Comparison of ENCODE assay signal across 8 cellular contexts in the genomic region with DNA sequence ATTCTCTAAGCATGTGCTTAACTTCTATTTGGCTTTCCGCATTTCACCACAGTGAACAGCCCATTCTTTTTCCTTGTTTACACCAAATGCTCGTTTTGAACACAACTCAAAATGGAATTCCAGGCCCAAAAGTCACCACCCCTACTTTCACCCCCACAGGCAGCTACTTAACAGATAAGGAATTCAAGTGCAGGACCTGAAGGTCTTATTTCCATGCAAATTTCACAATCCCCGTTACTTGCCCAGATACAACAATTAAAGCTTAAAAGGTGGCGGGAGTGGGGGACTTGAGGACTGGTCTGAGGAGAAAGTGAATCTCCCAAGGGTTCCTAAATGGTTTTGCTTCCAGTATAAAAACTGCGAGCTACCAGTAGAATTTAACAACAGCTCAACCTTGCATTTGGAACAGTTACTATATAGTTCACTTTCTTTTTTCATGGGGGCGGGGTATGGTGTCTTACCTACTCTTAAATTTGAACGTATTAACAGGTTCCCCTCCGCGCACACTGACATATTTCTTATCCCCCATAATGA. TPM values are rescaled to one million over a fixed set of nuclear protein-coding genes. Genes with fewer than 3 reads are reported as not detected.
A peak's percentile ranks its signal among the peaks of the same experiment; 100 is the strongest.
DNase-seq lines count a peak whose midpoint lies in the region; ATAC-seq and FAIRE-seq lines count a peak whose summit lies in the region.

No MANE protein-coding gene starts in this region.

- H3K27ac Mint-ChIP-seq in activated naive CD8-positive, alpha-beta T cell treated with anti-CD3 and anti-CD28 coated beads, Interleukin-2, amount 10 ng/mL, durations not matched to agents 7 days and 5 days: peak overlapping the region; percentile 90
- peak overlapping the region; percentile 81 for H3K27ac Mint-ChIP-seq in stimulated activated memory B cell treated with anti-CD40 and anti-IgM and Interleukin-4, amounts not matched to agents 10 μg/mL and 1 μg/mL and 100 μg/mL, for 72 hours

- no peaks in the 10 kb centered on the region for H3K27me3 ChIP-seq in iPS-15b (ENCODE audit: control insufficient read depth, insufficient read depth, low read length)

- H3K36me3 ChIP-seq in iPS-15b (ENCODE audit: control insufficient read depth, insufficient read depth, low read length): no peaks in the 10 kb centered on the region

- peak overlapping the region; percentile 76 for H3K4me3 ChIP-seq in iPS-15b (ENCODE audit: low read depth, low read length)

- DNase-seq in DMS79 treated with DMSO at 0.1 percent for 48 hours (lab: John Stamatoyannopoulos, UW) (peak; percentile 52), DMS79 (lab: John Stamatoyannopoulos, UW) (no peak), urothelium cell line (ENCODE audit: low spot score) (no peak)
- no peak for DNase-seq in activated naive CD8-positive, alpha-beta T cell treated with anti-CD3 and anti-CD28 coated beads, Interleukin-2, amount 10 ng/mL, durations not matched to agents 7 days and 5 days

- POLR2A ChIA-PET in activated naive CD8-positive, alpha-beta T cell treated with anti-CD3 and anti-CD28 coated beads, Interleukin-2, amount 10 ng/mL, durations not matched to agents 7 days and 5 days (lab: Charles Lee): interaction anchor here (0.7 kb wide), 1 partner anchor 9 kb away, joined by 3 read pairs; no protein-coding TSS in a partner anchor

- ATAC-seq in activated naive CD8-positive, alpha-beta T cell treated with anti-CD3 and anti-CD28 coated beads, Interleukin-2, amount 10 ng/mL, durations not matched to agents 7 days and 5 days (ENCODE audit: low read depth): no peak
- ATAC-seq in stimulated activated memory B cell treated with anti-CD40 and anti-IgM and Interleukin-4, amounts not matched to agents 10 μg/mL and 1 μg/mL and 100 μg/mL, for 72 hours: no peak
- ATAC-seq in HG02840 (IDR thresholded peaks at IDR 0.05; ENCODE audit: low FRiP score, unreplicated experiment) (no peak), GM19455 (IDR thresholded peaks at IDR 0.05; ENCODE audit: unreplicated experiment) (no peak)

- H3K27me3 Mint-ChIP-seq in activated naive CD8-positive, alpha-beta T cell treated with anti-CD3 and anti-CD28 coated beads, Interleukin-2, amount 10 ng/mL, durations not matched to agents 7 days and 5 days: no peaks in the 10 kb centered on the region
- H3K27me3 Mint-ChIP-seq in stimulated activated memory B cell treated with anti-CD40 and anti-IgM and Interleukin-4, amounts not matched to agents 10 μg/mL and 1 μg/mL and 100 μg/mL, for 72 hours: no peaks in the 10 kb centered on the region

- peak overlapping the region; percentile 84 for H3K9ac ChIP-seq in iPS-15b (ENCODE audit: low read depth, low read length)

- peaks cover 9% of the 10 kb centered on the region for H3K4me1 ChIP-seq in iPS-15b (ENCODE audit: control insufficient read depth, insufficient read depth, low read length)

- FAIRE-seq in urothelium cell line (lab: Jason Lieb, UNC): no peak

- peaks cover 20% of the 10 kb centered on the region for H3K36me3 Mint-ChIP-seq in activated naive CD8-positive, alpha-beta T cell treated with anti-CD3 and anti-CD28 coated beads, Interleukin-2, amount 10 ng/mL, durations not matched to agents 7 days and 5 days
- no peaks in the 10 kb centered on the region for H3K36me3 Mint-ChIP-seq in stimulated activated memory B cell treated with anti-CD40 and anti-IgM and Interleukin-4, amounts not matched to agents 10 μg/mL and 1 μg/mL and 100 μg/mL, for 72 hours

- peak overlapping the region; percentile 91 for H3K4me3 Mint-ChIP-seq in activated naive CD8-positive, alpha-beta T cell treated with anti-CD3 and anti-CD28 coated beads, Interleukin-2, amount 10 ng/mL, durations not matched to agents 7 days and 5 days
- peak overlapping the region; percentile 84 for H3K4me3 Mint-ChIP-seq in stimulated activated memory B cell treated with anti-CD40 and anti-IgM and Interleukin-4, amounts not matched to agents 10 μg/mL and 1 μg/mL and 100 μg/mL, for 72 hours

- H3K9me3 ChIP-seq in iPS-15b (ENCODE audit: control insufficient read depth, insufficient read depth, low read length): no peaks in the 10 kb centered on the region

- H3K4me1 Mint-ChIP-seq in activated naive CD8-positive, alpha-beta T cell treated with anti-CD3 and anti-CD28 coated beads, Interleukin-2, amount 10 ng/mL, durations not matched to agents 7 days and 5 days: peaks cover 36% of the 10 kb centered on the region
- H3K4me1 Mint-ChIP-seq in stimulated activated memory B cell treated with anti-CD40 and anti-IgM and Interleukin-4, amounts not matched to agents 10 μg/mL and 1 μg/mL and 100 μg/mL, for 72 hours: peaks cover 29% of the 10 kb centered on the region

- H3K9me3 Mint-ChIP-seq in activated naive CD8-positive, alpha-beta T cell treated with anti-CD3 and anti-CD28 coated beads, Interleukin-2, amount 10 ng/mL, durations not matched to agents 7 days and 5 days: peaks cover 2% of the 10 kb centered on the region
- H3K9me3 Mint-ChIP-seq in stimulated activated memory B cell treated with anti-CD40 and anti-IgM and Interleukin-4, amounts not matched to agents 10 μg/mL and 1 μg/mL and 100 μg/mL, for 72 hours: no peaks in the 10 kb centered on the region

RNA-seq across cellular contexts. Expression of a gene that starts 3.7 kb away (rescaled TPM):
- total RNA-seq in activated naive CD8-positive, alpha-beta T cell treated with anti-CD3 and anti-CD28 coated beads, Interleukin-2, amount 10 ng/mL, durations not matched to agents 7 days and 5 days: 10 to 100 TPM; 25.8 to 28.8 TPM
